In the genomic region with DNA sequence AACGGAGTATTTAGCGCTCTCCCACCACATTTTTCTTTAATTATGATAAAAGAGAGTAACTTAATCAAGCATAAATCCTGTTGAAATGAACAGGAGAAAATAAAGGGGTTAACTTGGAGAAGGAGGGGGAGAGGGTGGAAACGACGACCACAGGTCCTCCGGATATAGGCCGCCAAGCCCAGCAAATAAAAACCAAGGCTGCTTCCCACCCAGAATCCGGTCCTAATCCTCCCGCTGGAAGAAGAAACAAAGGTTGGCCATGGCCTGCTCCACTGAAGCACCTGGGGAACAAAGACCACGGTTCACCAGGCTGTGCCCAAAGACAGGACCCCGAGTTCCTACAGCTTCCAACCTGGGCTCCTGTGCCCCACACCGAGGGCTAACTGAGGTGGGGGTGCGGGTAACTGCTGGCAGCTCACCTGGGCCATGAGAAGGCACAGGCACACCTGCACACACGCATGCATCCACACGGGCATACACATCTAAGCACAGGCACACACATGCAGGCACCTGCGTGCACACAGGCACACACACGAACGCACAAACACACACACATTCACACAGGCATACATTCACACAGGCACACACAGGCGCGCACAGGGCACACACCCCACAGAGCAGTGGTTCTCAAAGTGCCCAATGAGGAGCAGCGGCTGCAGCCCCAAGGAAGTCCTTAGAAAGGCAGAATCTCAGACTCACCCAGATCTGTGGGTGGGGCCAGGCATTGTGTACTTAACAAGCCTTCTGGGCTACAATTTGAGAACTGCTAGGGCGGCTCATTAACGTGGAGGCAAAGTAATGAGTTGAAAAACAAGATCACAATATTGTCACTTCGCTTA, we compare ENCODE assay signal across 19 cellular contexts.
DNase-seq lines count a peak whose midpoint lies in the region; ATAC-seq and TF ChIP-seq lines count a peak whose summit lies in the region.
"Had no signal": no experiment of that assay in that cellular context is flagged by ENCODE, and none has a peak within 500 bp of the region (broad histone marks: within the 10 kb centered on the region; RNA-seq: fewer than 3 reads in every experiment).

No MANE protein-coding gene starts in this region.

- DNase-seq in NCI-H1436 (lab: John Stamatoyannopoulos, UW), result peak; percentile 40
- DNase-seq in NCI-H1436 treated with DMSO at 0.1 percent for 48 hours (lab: John Stamatoyannopoulos, UW), result no peak
- DNase-seq in mesothelial cell of epicardium (ENCODE audit: low spot score in 2 of 2, unreplicated experiment in 2 of 2), result no peak
- DNase-seq in spleen, result peak; percentile 44
- DNase-seq: 8988T; activated CD4-positive, alpha-beta T cell treated with anti-CD3 and anti-CD28 coated beads for 4 hours; activated naive CD4-positive, alpha-beta T cell treated with anti-CD3 and anti-CD28 coated beads, Interleukin-2, amount 10 ng/mL, durations not matched to agents 7 days and 5 days; CD4-positive, CD25-positive, alpha-beta regulatory T cell; NCI-H2171 treated with DMSO at 0.1 percent for 48 hours; SIG-M5; stimulated activated CD4-positive, alpha-beta T cell treated with anti-CD3 and anti-CD28 coated beads, Interleukin-4, amount 100 ng/mL, for 24 hours; T1000 had no signal

- TF ChIP-seq POLR2A in spleen (IDR thresholded peaks at IDR 0.05), result no peak

- no peaks in the 10 kb centered on the region for H3K36me3 ChIP-seq in spleen
- H3K36me3 ChIP-seq: HAP-1, neutrophil had no signal

- H3K9me3 Mint-ChIP-seq in brain (peaks cover 0 to 10% (median 3%) of the 10 kb centered on the region in 5 experiments), mesothelial cell of epicardium (no peaks in the 10 kb centered on the region)
- H3K9me3 Mint-ChIP-seq: activated naive CD4-positive, alpha-beta T cell treated with anti-CD3 and anti-CD28 coated beads, Interleukin-2, amount 10 ng/mL, durations not matched to agents 7 days and 5 days had no signal

- H3K27ac ChIP-seq in spleen, result no peak overlapping the region
- H3K27ac ChIP-seq: neutrophil had no signal

- H3K36me3 Mint-ChIP-seq in brain (no peaks in the 10 kb centered on the region), mesothelial cell of epicardium (peaks cover 13% of the 10 kb centered on the region)
- H3K36me3 Mint-ChIP-seq: activated naive CD4-positive, alpha-beta T cell treated with anti-CD3 and anti-CD28 coated beads, Interleukin-2, amount 10 ng/mL, durations not matched to agents 7 days and 5 days; CD4-positive, CD25-positive, alpha-beta regulatory T cell had no signal

- peaks cover 0 to 5% (median 0%) of the 10 kb centered on the region in 6 donors for H3K4me1 ChIP-seq in spleen

- H3K4me3 Mint-ChIP-seq in brain, result peak overlapping the region in 3 of 5 experiments; percentile 49 to 70 (median 62)
- no peak overlapping the region for H3K4me3 Mint-ChIP-seq in mesothelial cell of epicardium
- H3K4me3 Mint-ChIP-seq: activated naive CD4-positive, alpha-beta T cell treated with anti-CD3 and anti-CD28 coated beads, Interleukin-2, amount 10 ng/mL, durations not matched to agents 7 days and 5 days; CD4-positive, CD25-positive, alpha-beta regulatory T cell; IgD-negative memory B cell had no signal

- H3K4me1 Mint-ChIP-seq in brain, result peaks cover 46% of the 10 kb centered on the region
- peaks cover 45% of the 10 kb centered on the region for H3K4me1 Mint-ChIP-seq in mesothelial cell of epicardium
- H3K4me1 Mint-ChIP-seq: activated naive CD4-positive, alpha-beta T cell treated with anti-CD3 and anti-CD28 coated beads, Interleukin-2, amount 10 ng/mL, durations not matched to agents 7 days and 5 days; CD4-positive, CD25-positive, alpha-beta regulatory T cell had no signal

- H3K27me3 Mint-ChIP-seq in brain (no peaks in the 10 kb centered on the region), mesothelial cell of epicardium (ENCODE audit: low read depth) (no peaks in the 10 kb centered on the region)

- intact Hi-C loops in spleen (cut with DNase I; ENCODE audit: low total_unique reads), result no loop called here

- no peak overlapping the region for H3K4me3 ChIP-seq in spleen
- H3K4me3 ChIP-seq: HAP-1 had no signal

- H3K27me3 ChIP-seq in spleen (replicated peaks in 1 of 7), result no peaks in the 10 kb centered on the region
- H3K27me3 ChIP-seq: neutrophil had no signal

- WGBS in spleen, 5 donors, result 59 to 78% (median 69%) methylated on average over 18 to 23 of the region's 23 CpGs

- ATAC-seq in GM21786 (IDR thresholded peaks at IDR 0.05; ENCODE audit: unreplicated experiment) (no peak), HG03457 (IDR thresholded peaks at IDR 0.05; ENCODE audit: unreplicated experiment) (no peak), GM19463 (IDR thresholded peaks at IDR 0.05; ENCODE audit: unreplicated experiment) (no peak)

- peaks cover 0 to 6% (median 0%) of the 10 kb centered on the region in 8 donors for H3K9me3 ChIP-seq in spleen
- H3K9me3 ChIP-seq: HAP-1, neutrophil had no signal

- TF ChIP-seq CTCF in brain (conservative IDR thresholded peaks at IDR 0.05), result no peak
- no peak for TF ChIP-seq CTCF in mesothelial cell of epicardium (IDR thresholded peaks at IDR 0.05; ENCODE audit: unreplicated experiment)
- no peak for TF ChIP-seq CTCF in spleen (IDR thresholded peaks at IDR 0.05 in 8 of 11, conservative IDR thresholded peaks at IDR 0.05 in 3 of 11)

- H3K27ac Mint-ChIP-seq in brain (peak overlapping the region in 4 of 5 experiments; percentile 34 to 98 (median 89)), mesothelial cell of epicardium (peak overlapping the region; percentile 96)
- H3K27ac Mint-ChIP-seq: activated naive CD4-positive, alpha-beta T cell treated with anti-CD3 and anti-CD28 coated beads, Interleukin-2, amount 10 ng/mL, durations not matched to agents 7 days and 5 days; CD4-positive, CD25-positive, alpha-beta regulatory T cell; IgD-negative memory B cell had no signal

Comparison
In these comparisons a context has a peak if more than half of its experiments do, and no peak if none do; other contexts are left out.
1. DNase-seq: peak in NCI-H1436 (single experiment) and spleen (single experiment); none in NCI-H1436 treated with DMSO at 0.1 percent for 48 hours (single experiment) and mesothelial cell of epicardium (0 of 2).